ENCODE assay signal across 8 cellular contexts in genomic region chr22:37166675-37167066, GRCh38. TPM values are rescaled to one million over a fixed set of nuclear protein-coding genes. Genes with fewer than 3 reads are reported as not detected.
DNase-seq lines count a peak whose midpoint lies in the region; ATAC-seq, FAIRE-seq and TF ChIP-seq lines count a peak whose summit lies in the region.

No MANE protein-coding gene starts in this region.

- H3K4me1 Mint-ChIP-seq in WTC11, result peaks cover 16% of the 10 kb centered on the region

- peak; percentile 88 for ATAC-seq in WTC11
- no peak for ATAC-seq in GM19324 (IDR thresholded peaks at IDR 0.05; ENCODE audit: low FRiP score, unreplicated experiment)
- no peak for ATAC-seq in HG02798 (IDR thresholded peaks at IDR 0.05; ENCODE audit: poor library complexity, unreplicated experiment)

- H3K4me3 ChIP-seq in kidney (ENCODE audit: low read length in 2 of 2), result no peak overlapping the region

- no peaks in the 10 kb centered on the region for H3K9me3 ChIP-seq in kidney (ENCODE audit: control insufficient read depth in 1 of 2, low read length in 2 of 2)

- H3K9ac ChIP-seq in kidney (ENCODE audit: low read length in 2 of 2), result peak overlapping the region in 1 of 2 donors; percentile 5

- peak overlapping the region in 1 of 2 donors; percentile 1 for H3K27ac ChIP-seq in kidney (ENCODE audit: low read depth in 2 of 2, low read length in 2 of 2)

- no peak overlapping the region for H3K27ac Mint-ChIP-seq in WTC11

- peak; percentile 86 for TF ChIP-seq CTCF in GM10248 (IDR thresholded peaks at IDR 0.05; ENCODE audit: control extremely low read depth, extremely low read depth, low read depth, missing control alignments)
- no peak; the same call in 1 of the 2 replicates for TF ChIP-seq CTCF in WTC11 (IDR thresholded peaks at IDR 0.05)
- peak; percentile 97 for TF ChIP-seq CTCF in kidney (IDR thresholded peaks at IDR 0.05; ENCODE audit: borderline replicate concordance, extremely low read depth, insufficient read depth)

- intact Hi-C loops in kidney (cut with DNase I), result no loop called here

- H3K27me3 Mint-ChIP-seq in WTC11 (ENCODE audit: low read depth), result peaks cover 7% of the 10 kb centered on the region

- H3K4me1 ChIP-seq in kidney (ENCODE audit: control insufficient read depth in 1 of 2, insufficient read depth in 1 of 2, low read depth in 1 of 2, low read length in 2 of 2), result peaks cover 8 to 16% of the 10 kb centered on the region in 2 donors

- H3K9me3 Mint-ChIP-seq in WTC11, result no peaks in the 10 kb centered on the region

- H3K36me3 Mint-ChIP-seq in WTC11, result no peaks in the 10 kb centered on the region

- no peak for FAIRE-seq in kidney (lab: Jason Lieb, UNC)

- in situ Hi-C loops in T47D (cut with HindIII; ENCODE audit: low pct_unique_long_range_greater_than_20kb, low sequenced_read_pairs), result no loop called here

- DNase-seq in GM10248 (ENCODE audit: extremely low spot score) (peak; percentile 88), NCI-H1092 (lab: John Stamatoyannopoulos, UW) (peak; percentile 62), WTC11 (ENCODE audit: low spot score) (peak; percentile 84), T47D (ENCODE audit: low read depth in 1 of 2, low spot score in 1 of 2) (peak; percentile 75 to 81), kidney (peak; percentile 94)
- peak; percentile 64 to 79 for DNase-seq in stimulated activated CD4-positive, alpha-beta T cell treated with anti-CD3 and anti-CD28 coated beads, Interleukin-15, amount 100 ng/mL, for 48 hours (ENCODE audit: low read depth in 2 of 2)

- no peaks in the 10 kb centered on the region for H3K36me3 ChIP-seq in kidney (ENCODE audit: control insufficient read depth in 1 of 2, insufficient read depth in 2 of 2, low read length in 2 of 2)

- POLR2A ChIA-PET in GM10248 (lab: Yijun Ruan, JAX) (no interaction called here), WTC11 (lab: Charles Lee) (no interaction called here)

- no peak overlapping the region; the same call in 1 of the 2 replicates for H3K4me3 Mint-ChIP-seq in WTC11

- CTCF ChIA-PET in GM10248 (lab: Yijun Ruan, JAX), result interaction anchor here (0.7 to 8.9 kb wide), 19 partner anchors 9 to 293 kb away, joined by 3 to 83 read pairs (median 4); partner anchors contain the start of genes C1QTNF6 and IL2RB
- CTCF ChIA-PET in WTC11 (lab: Charles Lee), result interaction anchor here (0.5 to 4.8 kb wide), 24 partner anchors 9 to 399 kb away, joined by 3 to 49 read pairs (median 3); partner anchors contain the start of genes IL2RB, MPST and TST

TF ChIP-seq in WTC11, 78 proteins besides CTCF, POLR2A, EP300 and RAD21:
- TF ChIP-seq NR1H2 (CRISPR knock-in tag; IDR thresholded peaks at IDR 0.05), result no peak
- 0 out of 2 replicates have a peak, but pooled peaks have one; percentile 24 for TF ChIP-seq FOXP1 (CRISPR knock-in tag; IDR thresholded peaks at IDR 0.05; ENCODE audit: borderline replicate concordance)
- TF ChIP-seq ZNF121 (CRISPR knock-in tag; IDR thresholded peaks at IDR 0.05), result peak; percentile 59; the same call in 1 of the 2 replicates
- TF ChIP-seq JAZF1 (CRISPR knock-in tag; IDR thresholded peaks at IDR 0.05), result no peak
- peak; percentile 60; the same call in 1 of the 2 replicates for TF ChIP-seq MAX (CRISPR knock-in tag; IDR thresholded peaks at IDR 0.05)
- TF ChIP-seq ATF3 (CRISPR knock-in tag; conservative IDR thresholded peaks at IDR 0.05), result no peak
- no peak for TF ChIP-seq STAT6 (CRISPR knock-in tag; conservative IDR thresholded peaks at IDR 0.05; ENCODE audit: low read depth)
- peak; percentile 86 for TF ChIP-seq GTF2I (CRISPR knock-in tag; conservative IDR thresholded peaks at IDR 0.05)
- TF ChIP-seq IRF1 (CRISPR knock-in tag; IDR thresholded peaks at IDR 0.05), result no peak
- peak; percentile 29; the same call in 1 of the 2 replicates for TF ChIP-seq TEAD1 (CRISPR knock-in tag; IDR thresholded peaks at IDR 0.05)
- TF ChIP-seq USF1 (CRISPR knock-in tag; IDR thresholded peaks at IDR 0.05), result no peak

RNA-seq across cellular contexts. Expression of gene IL2RB, which starts 17.0 kb away (rescaled TPM):
- total RNA-seq in WTC11 (2021), result 0.92 to 1.4 TPM (median 1.1 TPM) in 3 replicates
- 7.6 TPM for total RNA-seq in kidney
- 0.32 TPM for polyA plus RNA-seq in kidney (ENCODE audit: insufficient read depth, low read depth, low replicate concordance)

RNA-seq across cellular contexts. Expression of gene C1QTNF6, which starts 21.4 kb away (rescaled TPM):
- total RNA-seq in WTC11 (2021), result 5.7 to 6.4 TPM (median 5.9 TPM) in 3 replicates
- total RNA-seq in kidney, result 8.0 TPM
- polyA plus RNA-seq in kidney (ENCODE audit: insufficient read depth, low read depth, low replicate concordance), result 3.2 TPM

RNA-seq across cellular contexts. Expression of gene SSTR3, which starts 45.6 kb away (rescaled TPM):
- total RNA-seq in WTC11 (2021), result 0.21 to 0.25 TPM (median 0.22 TPM) in 3 replicates
- 0.13 TPM for total RNA-seq in kidney
- 0.56 TPM for polyA plus RNA-seq in kidney (ENCODE audit: insufficient read depth, low read depth, low replicate concordance)

RNA-seq across cellular contexts. Expression of gene TMPRSS6, which starts 57.2 kb away (rescaled TPM):
- total RNA-seq in WTC11 (2021) (0.11 to 0.14 TPM in 2 of 3 replicates, not detected in the other), kidney (1.4 TPM)
- polyA plus RNA-seq in kidney (ENCODE audit: insufficient read depth, low read depth, low replicate concordance), result not detected
